1 cellular context compared by ENCODE assay signal in genomic region chr6:168851460-168852103, GRCh38.
TF ChIP-seq lines count a peak whose summit lies in the region.

No MANE protein-coding gene starts in this region.

TF ChIP-seq in K562, 482 proteins besides CTCF, POLR2A, EP300 and RAD21 (continued from another document):
- TF ChIP-seq MECOM (CRISPR knock-in tag; IDR thresholded peaks at IDR 0.05) (no peak), ZBTB9 (CRISPR knock-in tag; IDR thresholded peaks at IDR 0.05) (no peak)
